In genomic region chr12:131072446-131073230, GRCh38 we compare ENCODE assay signal across 8 cellular contexts.
"Had no signal": no experiment of that assay in that cellular context is flagged by ENCODE, and none has a peak within 500 bp of the region (broad histone marks: within the 10 kb centered on the region; RNA-seq: fewer than 3 reads in every experiment).

No MANE protein-coding gene starts in this region.

- ATAC-seq: stimulated activated memory B cell treated with anti-CD40 and anti-IgM and Interleukin-4, amounts not matched to agents 10 μg/mL and 1 μg/mL and 100 μg/mL, for 72 hours had no signal

- H3K4me3 Mint-ChIP-seq: activated naive CD8-positive, alpha-beta T cell; activated T-cell treated with anti-CD3 and anti-CD28 coated beads, Interleukin-2, amount 50 U/mL, for 24 hours; neural crest cell; stimulated activated memory B cell treated with anti-CD40 and anti-IgM and Interleukin-4, amounts not matched to agents 10 μg/mL and 1 μg/mL and 100 μg/mL, for 72 hours; type B pancreatic cell had no signal

- DNase-seq: activated CD4-positive, alpha-beta T cell treated with anti-CD3 and anti-CD28 coated beads, Interleukin-2, amount 50 U/mL, for 1 hour; activated T-cell treated with anti-CD3 and anti-CD28 coated beads, Interleukin-2, amount 50 U/mL, for 24 hours; brain microvascular endothelial cell; dermis blood vessel endothelial cell had no signal

- H3K36me3 Mint-ChIP-seq: activated naive CD8-positive, alpha-beta T cell; type B pancreatic cell had no signal

- H3K4me1 Mint-ChIP-seq: neural crest cell; stimulated activated memory B cell treated with anti-CD40 and anti-IgM and Interleukin-4, amounts not matched to agents 10 μg/mL and 1 μg/mL and 100 μg/mL, for 72 hours had no signal

- H3K27ac Mint-ChIP-seq: activated naive CD8-positive, alpha-beta T cell; activated T-cell treated with anti-CD3 and anti-CD28 coated beads, Interleukin-2, amount 50 U/mL, for 24 hours; stimulated activated memory B cell treated with anti-CD40 and anti-IgM and Interleukin-4, amounts not matched to agents 10 μg/mL and 1 μg/mL and 100 μg/mL, for 72 hours; type B pancreatic cell had no signal

- H3K27me3 Mint-ChIP-seq: activated naive CD8-positive, alpha-beta T cell; activated T-cell treated with anti-CD3 and anti-CD28 coated beads, Interleukin-2, amount 50 U/mL, for 24 hours; type B pancreatic cell had no signal

- H3K9me3 Mint-ChIP-seq: activated T-cell treated with anti-CD3 and anti-CD28 coated beads, Interleukin-2, amount 50 U/mL, for 24 hours; neural crest cell; type B pancreatic cell had no signal
